In genomic region chr18:80108122-80108536, GRCh38 we compare ENCODE assay signal across 8 cellular contexts. TPM values are rescaled to one million over a fixed set of nuclear protein-coding genes. Genes with fewer than 3 reads are reported as not detected.
DNase-seq lines count a peak whose midpoint lies in the region; ATAC-seq and TF ChIP-seq lines count a peak whose summit lies in the region.

No MANE protein-coding gene starts in this region.

- peaks cover 39 to 45% (median 41%) of the 10 kb centered on the region in 3 donors for H3K4me1 Mint-ChIP-seq in IgD-negative memory B cell
- peaks cover 65% of the 10 kb centered on the region for H3K4me1 Mint-ChIP-seq in nephron progenitor cell

- H3K27me3 Mint-ChIP-seq in IgD-negative memory B cell (peaks cover 2% of the 10 kb centered on the region), nephron progenitor cell (ENCODE audit: low read depth, poor library complexity) (peaks cover 13% of the 10 kb centered on the region)

- H3K9me3 Mint-ChIP-seq in IgD-negative memory B cell (no peaks in the 10 kb centered on the region), nephron progenitor cell (peaks cover 3% of the 10 kb centered on the region)

- H3K27ac ChIP-seq in C4-2B (peak overlapping the region; percentile 88), cingulate gyrus (ENCODE audit: low read depth, low read length) (peak overlapping the region; percentile 95)

- H3K36me3 Mint-ChIP-seq in IgD-negative memory B cell: no peaks in the 10 kb centered on the region
- H3K36me3 Mint-ChIP-seq in nephron progenitor cell (ENCODE audit: low read depth): peaks cover 5% of the 10 kb centered on the region

- H3K27ac Mint-ChIP-seq in IgD-negative memory B cell: peak overlapping the region in 2 of 3 donors; percentile 94 to 95
- H3K27ac Mint-ChIP-seq in nephron progenitor cell: peak overlapping the region; percentile 78

- TF ChIP-seq CTCF in C4-2B (conservative IDR thresholded peaks at IDR 0.05) (no peak), nephron progenitor cell (IDR thresholded peaks at IDR 0.05) (no peak)

- H3K4me3 Mint-ChIP-seq in IgD-negative memory B cell (peak overlapping the region; percentile 79 to 92 (median 87)), nephron progenitor cell (peak overlapping the region; percentile 78)

- ATAC-seq in GM21526 (IDR thresholded peaks at IDR 0.05; ENCODE audit: low FRiP score, unreplicated experiment): no peak

- DNase-seq in nephron progenitor cell (no peak), occipital lobe (lab: John Stamatoyannopoulos, UW) (no peak), NCI-H2029 (lab: John Stamatoyannopoulos, UW) (no peak), NAMALWA (ENCODE audit: low spot score) (no peak)

RNA-seq across cellular contexts. Expression of gene ADNP2, which starts 0.9 kb away (rescaled TPM):
- 4.6 TPM for polyA plus RNA-seq in IgD-negative memory B cell
- 26.0 TPM for total RNA-seq in occipital lobe
